Comparison of ENCODE assay signal across 1 cellular context in the genomic region with DNA sequence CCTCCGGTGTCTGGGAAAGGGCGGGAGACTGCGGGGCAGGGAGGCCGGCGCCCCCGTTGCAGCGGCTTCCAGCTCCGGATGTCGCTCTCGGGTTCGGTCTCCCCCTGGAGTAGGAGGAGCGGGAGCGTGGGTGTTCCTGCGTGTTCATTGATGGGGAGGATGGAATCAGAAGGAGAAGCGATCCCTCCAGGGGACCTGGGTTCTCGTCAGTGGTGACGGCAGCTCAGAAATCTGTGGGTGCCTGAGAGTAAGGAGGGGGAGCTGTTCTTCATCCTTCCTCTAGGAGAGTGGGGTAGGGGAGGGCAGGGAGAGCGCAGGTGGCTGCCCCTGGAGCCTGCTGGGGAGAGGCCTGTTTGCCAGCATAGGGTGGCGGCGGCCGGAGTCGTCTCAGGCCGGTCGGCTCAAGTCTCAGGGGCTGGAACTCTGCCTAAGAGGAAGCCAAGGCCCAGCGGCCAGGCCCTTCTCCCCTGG.
TF ChIP-seq lines count a peak whose summit lies in the region.

No MANE protein-coding gene starts in this region.

TF ChIP-seq in HEK293, 187 proteins besides CTCF, POLR2A, EP300 and RAD21 (continued from another document and continues in another):
- TF ChIP-seq, protein P1, sequence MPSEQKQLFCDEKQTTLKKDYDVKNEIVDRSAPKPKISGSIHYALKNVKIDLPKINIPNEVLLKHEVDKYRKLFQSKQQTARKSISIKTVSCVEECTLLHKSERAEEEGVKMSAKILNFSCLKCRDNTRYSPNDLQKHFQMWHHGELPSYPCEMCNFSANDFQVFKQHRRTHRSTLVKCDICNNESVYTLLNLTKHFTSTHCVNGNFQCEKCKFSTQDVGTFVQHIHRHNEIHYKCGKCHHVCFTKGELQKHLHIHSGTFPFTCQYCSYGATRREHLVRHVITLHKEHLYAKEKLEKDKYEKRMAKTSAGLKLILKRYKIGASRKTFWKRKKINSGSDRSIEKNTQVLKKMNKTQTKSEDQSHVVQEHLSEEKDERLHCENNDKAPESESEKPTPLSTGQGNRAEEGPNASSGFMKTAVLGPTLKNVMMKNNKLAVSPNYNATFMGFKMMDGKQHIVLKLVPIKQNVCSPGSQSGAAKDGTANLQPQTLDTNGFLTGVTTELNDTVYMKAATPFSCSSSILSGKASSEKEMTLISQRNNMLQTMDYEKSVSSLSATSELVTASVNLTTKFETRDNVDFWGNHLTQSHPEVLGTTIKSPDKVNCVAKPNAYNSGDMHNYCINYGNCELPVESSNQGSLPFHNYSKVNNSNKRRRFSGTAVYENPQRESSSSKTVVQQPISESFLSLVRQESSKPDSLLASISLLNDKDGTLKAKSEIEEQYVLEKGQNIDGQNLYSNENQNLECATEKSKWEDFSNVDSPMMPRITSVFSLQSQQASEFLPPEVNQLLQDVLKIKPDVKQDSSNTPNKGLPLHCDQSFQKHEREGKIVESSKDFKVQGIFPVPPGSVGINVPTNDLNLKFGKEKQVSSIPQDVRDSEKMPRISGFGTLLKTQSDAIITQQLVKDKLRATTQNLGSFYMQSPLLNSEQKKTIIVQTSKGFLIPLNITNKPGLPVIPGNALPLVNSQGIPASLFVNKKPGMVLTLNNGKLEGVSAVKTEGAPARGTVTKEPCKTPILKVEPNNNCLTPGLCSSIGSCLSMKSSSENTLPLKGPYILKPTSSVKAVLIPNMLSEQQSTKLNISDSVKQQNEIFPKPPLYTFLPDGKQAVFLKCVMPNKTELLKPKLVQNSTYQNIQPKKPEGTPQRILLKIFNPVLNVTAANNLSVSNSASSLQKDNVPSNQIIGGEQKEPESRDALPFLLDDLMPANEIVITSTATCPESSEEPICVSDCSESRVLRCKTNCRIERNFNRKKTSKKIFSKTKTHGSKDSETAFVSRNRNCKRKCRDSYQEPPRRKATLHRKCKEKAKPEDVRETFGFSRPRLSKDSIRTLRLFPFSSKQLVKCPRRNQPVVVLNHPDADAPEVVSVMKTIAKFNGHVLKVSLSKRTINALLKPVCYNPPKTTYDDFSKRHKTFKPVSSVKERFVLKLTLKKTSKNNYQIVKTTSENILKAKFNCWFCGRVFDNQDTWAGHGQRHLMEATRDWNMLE (tag by site-specific recombination; conservative IDR thresholded peaks at IDR 0.05; ENCODE audit: low read depth) = no peak
- TF ChIP-seq, protein P2, sequence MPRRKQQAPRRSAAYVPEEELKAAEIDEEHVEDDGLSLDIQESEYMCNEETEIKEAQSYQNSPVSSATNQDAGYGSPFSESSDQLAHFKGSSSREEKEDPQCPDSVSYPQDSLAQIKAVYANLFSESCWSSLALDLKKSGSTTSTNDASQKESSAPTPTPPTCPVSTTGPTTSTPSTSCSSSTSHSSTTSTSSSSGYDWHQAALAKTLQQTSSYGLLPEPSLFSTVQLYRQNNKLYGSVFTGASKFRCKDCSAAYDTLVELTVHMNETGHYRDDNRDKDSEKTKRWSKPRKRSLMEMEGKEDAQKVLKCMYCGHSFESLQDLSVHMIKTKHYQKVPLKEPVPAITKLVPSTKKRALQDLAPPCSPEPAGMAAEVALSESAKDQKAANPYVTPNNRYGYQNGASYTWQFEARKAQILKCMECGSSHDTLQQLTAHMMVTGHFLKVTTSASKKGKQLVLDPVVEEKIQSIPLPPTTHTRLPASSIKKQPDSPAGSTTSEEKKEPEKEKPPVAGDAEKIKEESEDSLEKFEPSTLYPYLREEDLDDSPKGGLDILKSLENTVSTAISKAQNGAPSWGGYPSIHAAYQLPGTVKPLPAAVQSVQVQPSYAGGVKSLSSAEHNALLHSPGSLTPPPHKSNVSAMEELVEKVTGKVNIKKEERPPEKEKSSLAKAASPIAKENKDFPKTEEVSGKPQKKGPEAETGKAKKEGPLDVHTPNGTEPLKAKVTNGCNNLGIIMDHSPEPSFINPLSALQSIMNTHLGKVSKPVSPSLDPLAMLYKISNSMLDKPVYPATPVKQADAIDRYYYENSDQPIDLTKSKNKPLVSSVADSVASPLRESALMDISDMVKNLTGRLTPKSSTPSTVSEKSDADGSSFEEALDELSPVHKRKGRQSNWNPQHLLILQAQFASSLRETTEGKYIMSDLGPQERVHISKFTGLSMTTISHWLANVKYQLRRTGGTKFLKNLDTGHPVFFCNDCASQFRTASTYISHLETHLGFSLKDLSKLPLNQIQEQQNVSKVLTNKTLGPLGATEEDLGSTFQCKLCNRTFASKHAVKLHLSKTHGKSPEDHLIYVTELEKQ (tag by site-specific recombination; IDR thresholded peaks at IDR 0.05; ENCODE audit: borderline replicate concordance) = no peak
- TF ChIP-seq ZFP69B (tag by site-specific recombination; IDR thresholded peaks at IDR 0.05) (no peak), ZNF473 (tag by site-specific recombination; IDR thresholded peaks at IDR 0.05) (no peak), GLI4 (tag by site-specific recombination; IDR thresholded peaks at IDR 0.05) (no peak), ZNF248 (tag by site-specific recombination; IDR thresholded peaks at IDR 0.05) (no peak), ZBTB8A (tag by site-specific recombination; IDR thresholded peaks at IDR 0.05) (no peak), ZNF48 (tag by site-specific recombination; IDR thresholded peaks at IDR 0.05) (no peak), ZNF37A (tag by site-specific recombination; IDR thresholded peaks at IDR 0.05) (no peak), MZF1 (tag by site-specific recombination; IDR thresholded peaks at IDR 0.05; ENCODE audit: borderline replicate concordance) (no peak), ZNF239 (tag by site-specific recombination; IDR thresholded peaks at IDR 0.05) (no peak), ZNF223 (tag by site-specific recombination; IDR thresholded peaks at IDR 0.05) (no peak), ZNF426 (tag by site-specific recombination; IDR thresholded peaks at IDR 0.05) (no peak), ZFHX2 (tag by site-specific recombination; conservative IDR thresholded peaks at IDR 0.05) (peak; percentile 86), GFI1B (tag by site-specific recombination; IDR thresholded peaks at IDR 0.05) (no peak), ZNF335 (tag by site-specific recombination; conservative IDR thresholded peaks at IDR 0.05) (peak; percentile 68), ZNF433 (tag by site-specific recombination; IDR thresholded peaks at IDR 0.05; ENCODE audit: low read depth) (no peak), ZNF157 (tag by site-specific recombination; IDR thresholded peaks at IDR 0.05) (no peak), ZNF785 (tag by site-specific recombination; IDR thresholded peaks at IDR 0.05) (no peak), ZNF670 (tag by site-specific recombination; IDR thresholded peaks at IDR 0.05; ENCODE audit: low read depth) (no peak), REPIN1 (tag by site-specific recombination; IDR thresholded peaks at IDR 0.05; ENCODE audit: low read depth) (no peak), ZNF555 (tag by site-specific recombination; conservative IDR thresholded peaks at IDR 0.05) (no peak), SP2 (tag by site-specific recombination; IDR thresholded peaks at IDR 0.05) (no peak), ZBTB20 (tag by site-specific recombination; IDR thresholded peaks at IDR 0.05) (peak; percentile 73; the same call in 1 of the 2 replicates), ZNF776 (tag by site-specific recombination; IDR thresholded peaks at IDR 0.05; ENCODE audit: borderline replicate concordance) (no peak), ZNF624 (tag by site-specific recombination; IDR thresholded peaks at IDR 0.05) (no peak), ZNF362 (tag by site-specific recombination; IDR thresholded peaks at IDR 0.05) (no peak), ZNF404 (tag by site-specific recombination; IDR thresholded peaks at IDR 0.05) (no peak), KLF17 (tag by site-specific recombination; IDR thresholded peaks at IDR 0.05) (peak; percentile 37; the same call in 1 of the 2 replicates), ZNF416 (tag by site-specific recombination; IDR thresholded peaks at IDR 0.05) (no peak), ZXDB (tag by site-specific recombination; IDR thresholded peaks at IDR 0.05) (peak; percentile 78), ZNF837 (tag by site-specific recombination; IDR thresholded peaks at IDR 0.05) (no peak), ZNF302 (tag by site-specific recombination; IDR thresholded peaks at IDR 0.05; ENCODE audit: low read depth) (no peak), ZNF391 (tag by site-specific recombination; IDR thresholded peaks at IDR 0.05; ENCODE audit: borderline replicate concordance, low read depth) (peak; percentile 42; the same call in 1 of the 2 replicates)
- TF ChIP-seq, protein P3, sequence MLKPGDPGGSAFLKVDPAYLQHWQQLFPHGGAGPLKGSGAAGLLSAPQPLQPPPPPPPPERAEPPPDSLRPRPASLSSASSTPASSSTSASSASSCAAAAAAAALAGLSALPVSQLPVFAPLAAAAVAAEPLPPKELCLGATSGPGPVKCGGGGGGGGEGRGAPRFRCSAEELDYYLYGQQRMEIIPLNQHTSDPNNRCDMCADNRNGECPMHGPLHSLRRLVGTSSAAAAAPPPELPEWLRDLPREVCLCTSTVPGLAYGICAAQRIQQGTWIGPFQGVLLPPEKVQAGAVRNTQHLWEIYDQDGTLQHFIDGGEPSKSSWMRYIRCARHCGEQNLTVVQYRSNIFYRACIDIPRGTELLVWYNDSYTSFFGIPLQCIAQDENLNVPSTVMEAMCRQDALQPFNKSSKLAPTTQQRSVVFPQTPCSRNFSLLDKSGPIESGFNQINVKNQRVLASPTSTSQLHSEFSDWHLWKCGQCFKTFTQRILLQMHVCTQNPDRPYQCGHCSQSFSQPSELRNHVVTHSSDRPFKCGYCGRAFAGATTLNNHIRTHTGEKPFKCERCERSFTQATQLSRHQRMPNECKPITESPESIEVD (tag by site-specific recombination; IDR thresholded peaks at IDR 0.05) = no peak
- TF ChIP-seq, protein P4, sequence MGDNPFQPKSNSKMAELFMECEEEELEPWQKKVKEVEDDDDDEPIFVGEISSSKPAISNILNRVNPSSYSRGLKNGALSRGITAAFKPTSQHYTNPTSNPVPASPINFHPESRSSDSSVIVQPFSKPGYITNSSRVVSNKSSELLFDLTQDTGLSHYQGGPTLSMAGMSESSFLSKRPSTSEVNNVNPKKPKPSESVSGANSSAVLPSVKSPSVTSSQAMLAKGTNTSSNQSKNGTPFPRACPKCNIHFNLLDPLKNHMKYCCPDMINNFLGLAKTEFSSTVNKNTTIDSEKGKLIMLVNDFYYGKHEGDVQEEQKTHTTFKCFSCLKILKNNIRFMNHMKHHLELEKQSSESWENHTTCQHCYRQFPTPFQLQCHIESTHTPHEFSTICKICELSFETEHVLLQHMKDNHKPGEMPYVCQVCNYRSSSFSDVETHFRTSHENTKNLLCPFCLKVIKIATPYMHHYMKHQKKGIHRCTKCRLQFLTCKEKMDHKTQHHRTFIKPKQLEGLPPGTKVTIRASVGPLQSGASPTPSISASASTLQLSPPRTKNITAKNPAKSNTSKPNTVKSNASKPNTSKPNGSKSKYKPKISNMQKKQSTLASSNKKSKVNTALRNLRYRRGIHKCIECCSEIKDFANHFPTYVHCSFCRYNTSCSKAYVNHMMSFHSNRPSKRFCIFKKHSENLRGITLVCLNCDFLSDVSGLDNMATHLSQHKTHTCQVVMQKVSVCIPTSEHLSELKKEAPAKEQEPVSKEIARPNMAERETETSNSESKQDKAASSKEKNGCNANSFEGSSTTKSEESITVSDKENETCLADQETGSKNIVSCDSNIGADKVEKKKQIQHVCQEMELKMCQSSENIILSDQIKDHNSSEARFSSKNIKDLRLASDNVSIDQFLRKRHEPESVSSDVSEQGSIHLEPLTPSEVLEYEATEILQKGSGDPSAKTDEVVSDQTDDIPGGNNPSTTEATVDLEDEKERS (tag by site-specific recombination; IDR thresholded peaks at IDR 0.05) = no peak
- TF ChIP-seq, protein P5, sequence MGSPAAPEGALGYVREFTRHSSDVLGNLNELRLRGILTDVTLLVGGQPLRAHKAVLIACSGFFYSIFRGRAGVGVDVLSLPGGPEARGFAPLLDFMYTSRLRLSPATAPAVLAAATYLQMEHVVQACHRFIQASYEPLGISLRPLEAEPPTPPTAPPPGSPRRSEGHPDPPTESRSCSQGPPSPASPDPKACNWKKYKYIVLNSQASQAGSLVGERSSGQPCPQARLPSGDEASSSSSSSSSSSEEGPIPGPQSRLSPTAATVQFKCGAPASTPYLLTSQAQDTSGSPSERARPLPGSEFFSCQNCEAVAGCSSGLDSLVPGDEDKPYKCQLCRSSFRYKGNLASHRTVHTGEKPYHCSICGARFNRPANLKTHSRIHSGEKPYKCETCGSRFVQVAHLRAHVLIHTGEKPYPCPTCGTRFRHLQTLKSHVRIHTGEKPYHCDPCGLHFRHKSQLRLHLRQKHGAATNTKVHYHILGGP (tag by site-specific recombination; IDR thresholded peaks at IDR 0.05) = no peak
- TF ChIP-seq, protein P6, sequence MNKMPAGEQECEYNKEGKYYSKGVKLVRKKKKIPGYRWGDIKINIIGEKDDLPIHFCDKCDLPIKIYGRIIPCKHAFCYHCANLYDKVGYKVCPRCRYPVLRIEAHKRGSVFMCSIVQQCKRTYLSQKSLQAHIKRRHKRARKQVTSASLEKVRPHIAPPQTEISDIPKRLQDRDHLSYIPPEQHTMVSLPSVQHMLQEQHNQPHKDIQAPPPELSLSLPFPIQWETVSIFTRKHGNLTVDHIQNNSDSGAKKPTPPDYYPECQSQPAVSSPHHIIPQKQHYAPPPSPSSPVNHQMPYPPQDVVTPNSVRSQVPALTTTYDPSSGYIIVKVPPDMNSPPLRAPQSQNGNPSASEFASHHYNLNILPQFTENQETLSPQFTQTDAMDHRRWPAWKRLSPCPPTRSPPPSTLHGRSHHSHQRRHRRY (tag by site-specific recombination; IDR thresholded peaks at IDR 0.05) = no peak
